In genomic region chr12:108837680-108838079, GRCh38 we compare ENCODE assay signal across 10 cellular contexts. TPM values are rescaled to one million over a fixed set of nuclear protein-coding genes. Genes with fewer than 3 reads are reported as not detected.
A peak's percentile ranks its signal among the peaks of the same experiment; 100 is the strongest.
DNase-seq lines count a peak whose midpoint lies in the region; ATAC-seq, FAIRE-seq and TF ChIP-seq lines count a peak whose summit lies in the region.
"Had no signal": no experiment of that assay in that cellular context is flagged by ENCODE, and none has a peak within 500 bp of the region (broad histone marks: within the 10 kb centered on the region; RNA-seq: fewer than 3 reads in every experiment).

No MANE protein-coding gene starts in this region.

- H2AFZ ChIP-seq in keratinocyte (ENCODE audit: control insufficient read depth, low read length), result no peak overlapping the region

- H3K36me3 Mint-ChIP-seq in T-helper 1 cell treated with Interleukin-12 subunit alpha and Interleukin-12 subunit beta and Interleukin-4 antibody, amounts not matched to agents 30 μg/mL and 1 μg/mL, for 36 hours (ENCODE audit: low read depth), result peaks cover 37% of the 10 kb centered on the region
- H3K36me3 Mint-ChIP-seq in activated naive CD8-positive, alpha-beta T cell, result peaks cover 11% of the 10 kb centered on the region

- dilution Hi-C loops in keratinocyte (cut with MboI; ENCODE audit: extremely low pct_ligation_motif_present, low sequenced_read_pairs), result no loop called here

- peak overlapping the region; percentile 50 for H3K4me2 ChIP-seq in keratinocyte (ENCODE audit: control insufficient read depth, extremely low read depth, insufficient read depth, low read depth, low read length)

- H4K20me1 ChIP-seq in keratinocyte (ENCODE audit: control insufficient read depth, extremely low read depth, insufficient read depth, low read length), result no peaks in the 10 kb centered on the region

- no peaks in the 10 kb centered on the region for H3K9me3 Mint-ChIP-seq in T-helper 1 cell treated with Interleukin-12 subunit alpha and Interleukin-12 subunit beta and Interleukin-4 antibody, amounts not matched to agents 30 μg/mL and 1 μg/mL, for 36 hours
- H3K9me3 Mint-ChIP-seq in activated naive CD8-positive, alpha-beta T cell (ENCODE audit: low read depth), result no peaks in the 10 kb centered on the region

- H3K9ac ChIP-seq in keratinocyte (ENCODE audit: control insufficient read depth, extremely low read depth, insufficient read depth, low read length) (peak overlapping the region; percentile 59), stomach smooth muscle (ENCODE audit: low read length in 2 of 2) (no peak overlapping the region)

- peaks cover 46% of the 10 kb centered on the region for H3K4me1 Mint-ChIP-seq in T-helper 1 cell treated with Interleukin-12 subunit alpha and Interleukin-12 subunit beta and Interleukin-4 antibody, amounts not matched to agents 30 μg/mL and 1 μg/mL, for 36 hours (ENCODE audit: low read depth)
- H3K4me1 Mint-ChIP-seq in activated naive CD8-positive, alpha-beta T cell (ENCODE audit: low read depth), result peaks cover 32% of the 10 kb centered on the region

- no peak for TF ChIP-seq CTCF in keratinocyte (optimal IDR thresholded peaks at IDR 0.05 in 1 of 3, IDR thresholded peaks at IDR 0.05 in 1 of 3, conservative IDR thresholded peaks at IDR 0.05 in 1 of 3; ENCODE audit: extremely low read depth in 1 of 3, insufficient read depth in 2 of 3, low read length in 3 of 3)

- no peak for FAIRE-seq in keratinocyte (lab: Jason Lieb, UNC)
- FAIRE-seq: endometrium had no signal

- H3K4me3 ChIP-seq in keratinocyte (ENCODE audit: control insufficient read depth in 2 of 3, extremely low read depth in 1 of 3, insufficient read depth in 2 of 3, low read depth in 1 of 3, low read length in 3 of 3), result no peak overlapping the region
- H3K4me3 ChIP-seq in stomach smooth muscle (ENCODE audit: low read length in 2 of 2), result no peak overlapping the region

- no peaks in the 10 kb centered on the region for H3K9me1 ChIP-seq in keratinocyte (ENCODE audit: control insufficient read depth, extremely low read depth, insufficient read depth, low read length)

- peak overlapping the region; percentile 90 for H3K27ac Mint-ChIP-seq in T-helper 1 cell treated with Interleukin-12 subunit alpha and Interleukin-12 subunit beta and Interleukin-4 antibody, amounts not matched to agents 30 μg/mL and 1 μg/mL, for 36 hours
- peak overlapping the region; percentile 84 for H3K27ac Mint-ChIP-seq in activated naive CD8-positive, alpha-beta T cell

- H3K4me1 ChIP-seq in keratinocyte (ENCODE audit: control insufficient read depth, extremely low read depth, insufficient read depth, low read length) (peaks cover 67% of the 10 kb centered on the region), stomach smooth muscle (ENCODE audit: control insufficient read depth, insufficient read depth, low read length) (peaks cover 52% of the 10 kb centered on the region)

- H3K27me3 ChIP-seq in keratinocyte (ENCODE audit: control insufficient read depth, extremely low read depth, insufficient read depth, low read length), result no peaks in the 10 kb centered on the region
- H3K27me3 ChIP-seq in stomach smooth muscle (ENCODE audit: control insufficient read depth in 1 of 2, insufficient read depth in 2 of 2, low read length in 2 of 2), result no peaks in the 10 kb centered on the region

- no peak for ATAC-seq in GM19351 (IDR thresholded peaks at IDR 0.05; ENCODE audit: unreplicated experiment)
- ATAC-seq in GM21528 (IDR thresholded peaks at IDR 0.05; ENCODE audit: low FRiP score, unreplicated experiment), result no peak

- H3K27ac ChIP-seq in keratinocyte (ENCODE audit: control insufficient read depth, insufficient read depth, low read length) (peak overlapping the region; percentile 82), stomach smooth muscle (ENCODE audit: low read length) (peak overlapping the region; percentile 56)

- H3K79me2 ChIP-seq in keratinocyte (ENCODE audit: control insufficient read depth, insufficient read depth, low read length), result peaks cover 59% of the 10 kb centered on the region

- H3K9me3 ChIP-seq in keratinocyte (ENCODE audit: control insufficient read depth, low read depth, low read length) (no peaks in the 10 kb centered on the region), stomach smooth muscle (ENCODE audit: control insufficient read depth in 2 of 2, low read length in 2 of 2) (no peaks in the 10 kb centered on the region)

- H3K4me3 Mint-ChIP-seq in T-helper 1 cell treated with Interleukin-12 subunit alpha and Interleukin-12 subunit beta and Interleukin-4 antibody, amounts not matched to agents 30 μg/mL and 1 μg/mL, for 36 hours, result peak overlapping the region; percentile 12
- no peak overlapping the region for H3K4me3 Mint-ChIP-seq in activated naive CD8-positive, alpha-beta T cell

- no peaks in the 10 kb centered on the region for H3K27me3 Mint-ChIP-seq in T-helper 1 cell treated with Interleukin-12 subunit alpha and Interleukin-12 subunit beta and Interleukin-4 antibody, amounts not matched to agents 30 μg/mL and 1 μg/mL, for 36 hours (ENCODE audit: low read depth)
- H3K27me3 Mint-ChIP-seq in activated naive CD8-positive, alpha-beta T cell, result no peaks in the 10 kb centered on the region

- DNase-seq in T-helper 1 cell (no peak), keratinocyte (ENCODE audit: low read depth, low spot score) (no peak), NCI-H2107 treated with DMSO at 0.1 percent for 48 hours (lab: John Stamatoyannopoulos, UW; ENCODE audit: unreplicated experiment) (no peak)
- DNase-seq: SIG-M5 had no signal

- H3K36me3 ChIP-seq in keratinocyte (ENCODE audit: control insufficient read depth in 2 of 2, extremely low read depth in 1 of 2, insufficient read depth in 2 of 2, low read length in 2 of 2) (peaks cover 21 to 34% of the 10 kb centered on the region in 2 experiments), stomach smooth muscle (ENCODE audit: control insufficient read depth in 2 of 2, insufficient read depth in 2 of 2, low read length in 2 of 2) (peaks cover 6 to 17% of the 10 kb centered on the region in 2 donors)

RNA-seq across cellular contexts. Expression of gene SSH1, which starts 19.7 kb away (rescaled TPM):
- polyA plus RNA-seq in keratinocyte, result 16.4 to 23.6 TPM (median 21.2 TPM) in 3 replicates
- polyA plus RNA-seq in keratinocyte (2011; ENCODE audit: low read depth), result 12.4 TPM
- polyA plus RNA-seq in keratinocyte (2011; cell fraction: cytosol; rRNA removed), result 17.3 and 21.4 TPM in 2 replicates
- polyA plus RNA-seq in keratinocyte (2011; cell fraction: nucleus; rRNA removed), result 37.1 and 57.1 TPM in 2 replicates
- 11.1 and 24.4 TPM in 2 replicates for polyA plus RNA-seq in keratinocyte (2012; ENCODE audit: low replicate concordance)
- 30.7 to 64.1 TPM (median 44.2 TPM) in 3 replicates for polyA minus RNA-seq in keratinocyte
- 20.3 TPM for polyA minus RNA-seq in keratinocyte (2011; cell fraction: cytosol; rRNA and poly(A)+ RNA removed)
- 36.5 and 76.2 TPM in 2 replicates for polyA minus RNA-seq in keratinocyte (2011; cell fraction: nucleus; rRNA and poly(A)+ RNA removed)

RNA-seq across cellular contexts. Expression of gene DAO, which starts 42.2 kb away (rescaled TPM):
- polyA plus RNA-seq in keratinocyte, result not detected in 3 replicates
- not detected for polyA plus RNA-seq in keratinocyte (2011; ENCODE audit: low read depth)
- not detected in 2 replicates for polyA plus RNA-seq in keratinocyte (2011; cell fraction: cytosol; rRNA removed)
- not detected in 2 replicates for polyA plus RNA-seq in keratinocyte (2011; cell fraction: nucleus; rRNA removed)
- polyA plus RNA-seq in keratinocyte (2012; ENCODE audit: low replicate concordance), result not detected in 2 replicates
- polyA minus RNA-seq in keratinocyte, result not detected in 3 replicates
- polyA minus RNA-seq in keratinocyte (2011; cell fraction: cytosol; rRNA and poly(A)+ RNA removed), result not detected
- not detected in 2 replicates for polyA minus RNA-seq in keratinocyte (2011; cell fraction: nucleus; rRNA and poly(A)+ RNA removed)
